In genomic region chr3:127889976-127890650, GRCh38 we compare ENCODE assay signal across 13 cellular contexts. TPM values are rescaled to one million over a fixed set of nuclear protein-coding genes. Genes with fewer than 3 reads are reported as not detected.
DNase-seq lines count a peak whose midpoint lies in the region; TF ChIP-seq lines count a peak whose summit lies in the region.
"Had no signal": no experiment of that assay in that cellular context is flagged by ENCODE, and none has a peak within 500 bp of the region (broad histone marks: within the 10 kb centered on the region; RNA-seq: fewer than 3 reads in every experiment).

No MANE protein-coding gene starts in this region.

- no peak overlapping the region for H3K4me3 Mint-ChIP-seq in activated T-cell treated with anti-CD3 and anti-CD28 coated beads, Interleukin-2, amount 50 U/mL, for 24 hours
- H3K4me3 Mint-ChIP-seq in activated T-helper 1 cell treated with anti-CD3 and anti-CD28 coated beads, Interleukin-12 subunit alpha, Interleukin-12 subunit beta, Interleukin-2, Interleukin-4 antibody, amounts not matched to agents 30 ng/mL and 10 ng/mL and 1 ng/mL, durations not matched to agents 14 hours and 24 hours and 36 hours = no peak overlapping the region
- peak overlapping the region; percentile 14 for H3K4me3 Mint-ChIP-seq in stimulated activated naive CD8-positive, alpha-beta T cell treated with anti-CD3 and anti-CD28 coated beads, Interleukin-15, Interleukin-2, amounts not matched to agents 100 ng/mL and 50 ng/mL, for 24 hours

- H3K27me3 Mint-ChIP-seq in activated T-cell treated with anti-CD3 and anti-CD28 coated beads, Interleukin-2, amount 50 U/mL, for 24 hours = peaks cover 19% of the 10 kb centered on the region
- H3K27me3 Mint-ChIP-seq in activated T-helper 1 cell treated with anti-CD3 and anti-CD28 coated beads, Interleukin-12 subunit alpha, Interleukin-12 subunit beta, Interleukin-2, Interleukin-4 antibody, amounts not matched to agents 30 ng/mL and 10 ng/mL and 1 ng/mL, durations not matched to agents 14 hours and 24 hours and 36 hours (ENCODE audit: insufficient read depth) = no peaks in the 10 kb centered on the region
- H3K27me3 Mint-ChIP-seq in stimulated activated naive CD8-positive, alpha-beta T cell treated with anti-CD3 and anti-CD28 coated beads, Interleukin-15, Interleukin-2, amounts not matched to agents 100 ng/mL and 50 ng/mL, for 24 hours = peaks cover 4% of the 10 kb centered on the region

- peaks cover 9% of the 10 kb centered on the region for H3K4me1 Mint-ChIP-seq in activated T-cell treated with anti-CD3 and anti-CD28 coated beads, Interleukin-2, amount 50 U/mL, for 24 hours (ENCODE audit: low read depth)
- H3K4me1 Mint-ChIP-seq in activated T-helper 1 cell treated with anti-CD3 and anti-CD28 coated beads, Interleukin-12 subunit alpha, Interleukin-12 subunit beta, Interleukin-2, Interleukin-4 antibody, amounts not matched to agents 30 ng/mL and 10 ng/mL and 1 ng/mL, durations not matched to agents 14 hours and 24 hours and 36 hours (ENCODE audit: low read depth) = peaks cover 6% of the 10 kb centered on the region
- H3K4me1 Mint-ChIP-seq in stimulated activated naive CD8-positive, alpha-beta T cell treated with anti-CD3 and anti-CD28 coated beads, Interleukin-15, Interleukin-2, amounts not matched to agents 100 ng/mL and 50 ng/mL, for 24 hours (ENCODE audit: low read depth) = peaks cover 15% of the 10 kb centered on the region

- peak overlapping the region; percentile 57 for H3K27ac Mint-ChIP-seq in activated T-cell treated with anti-CD3 and anti-CD28 coated beads, Interleukin-2, amount 50 U/mL, for 24 hours
- peak overlapping the region; percentile 20 for H3K27ac Mint-ChIP-seq in activated T-helper 1 cell treated with anti-CD3 and anti-CD28 coated beads, Interleukin-12 subunit alpha, Interleukin-12 subunit beta, Interleukin-2, Interleukin-4 antibody, amounts not matched to agents 30 ng/mL and 10 ng/mL and 1 ng/mL, durations not matched to agents 14 hours and 24 hours and 36 hours
- peak overlapping the region; percentile 74 for H3K27ac Mint-ChIP-seq in stimulated activated naive CD8-positive, alpha-beta T cell treated with anti-CD3 and anti-CD28 coated beads, Interleukin-15, Interleukin-2, amounts not matched to agents 100 ng/mL and 50 ng/mL, for 24 hours

- H3K27ac ChIP-seq in esophagus squamous epithelium = peak overlapping the region; percentile 17 to 77 (median 70)
- H3K27ac ChIP-seq in coronary artery = no peak overlapping the region
- H3K27ac ChIP-seq: lower lobe of right lung had no signal

- intact Hi-C loops in activated T-helper 1 cell treated with anti-CD3 and anti-CD28 coated beads, Interleukin-12 subunit alpha, Interleukin-12 subunit beta, Interleukin-2, Interleukin-4 antibody, amounts not matched to agents 30 ng/mL and 10 ng/mL and 1 ng/mL, durations not matched to agents 14 hours and 24 hours and 36 hours (cut with micrococcal nuclease) = no loop called here
- intact Hi-C loops in esophagus squamous epithelium (cut with DNase I) = no loop called here

- peaks cover 3% of the 10 kb centered on the region for H3K36me3 Mint-ChIP-seq in activated T-cell treated with anti-CD3 and anti-CD28 coated beads, Interleukin-2, amount 50 U/mL, for 24 hours (ENCODE audit: low read depth)
- H3K36me3 Mint-ChIP-seq in activated T-helper 1 cell treated with anti-CD3 and anti-CD28 coated beads, Interleukin-12 subunit alpha, Interleukin-12 subunit beta, Interleukin-2, Interleukin-4 antibody, amounts not matched to agents 30 ng/mL and 10 ng/mL and 1 ng/mL, durations not matched to agents 14 hours and 24 hours and 36 hours (ENCODE audit: low read depth) = peaks cover 1% of the 10 kb centered on the region
- H3K36me3 Mint-ChIP-seq in stimulated activated naive CD8-positive, alpha-beta T cell treated with anti-CD3 and anti-CD28 coated beads, Interleukin-15, Interleukin-2, amounts not matched to agents 100 ng/mL and 50 ng/mL, for 24 hours (ENCODE audit: low read depth) = peaks cover 4% of the 10 kb centered on the region

- H3K27me3 ChIP-seq in esophagus squamous epithelium = no peaks in the 10 kb centered on the region

- peak in 1 of 6 experiments; percentile 35 for TF ChIP-seq CTCF in esophagus squamous epithelium (IDR thresholded peaks at IDR 0.05)
- TF ChIP-seq CTCF in coronary artery (IDR thresholded peaks at IDR 0.05) = no peak

- TF ChIP-seq POLR2A in esophagus squamous epithelium (IDR thresholded peaks at IDR 0.05) = no peak

- H3K36me3 ChIP-seq in esophagus squamous epithelium = no peaks in the 10 kb centered on the region
- H3K36me3 ChIP-seq: lower lobe of right lung had no signal

- H3K9me3 Mint-ChIP-seq in activated T-cell treated with anti-CD3 and anti-CD28 coated beads, Interleukin-2, amount 50 U/mL, for 24 hours = peaks cover 18% of the 10 kb centered on the region
- H3K9me3 Mint-ChIP-seq in activated T-helper 1 cell treated with anti-CD3 and anti-CD28 coated beads, Interleukin-12 subunit alpha, Interleukin-12 subunit beta, Interleukin-2, Interleukin-4 antibody, amounts not matched to agents 30 ng/mL and 10 ng/mL and 1 ng/mL, durations not matched to agents 14 hours and 24 hours and 36 hours = peaks cover 21% of the 10 kb centered on the region
- H3K9me3 Mint-ChIP-seq in stimulated activated naive CD8-positive, alpha-beta T cell treated with anti-CD3 and anti-CD28 coated beads, Interleukin-15, Interleukin-2, amounts not matched to agents 100 ng/mL and 50 ng/mL, for 24 hours = peaks cover 12% of the 10 kb centered on the region

- no peak for DNase-seq in activated T-cell treated with anti-CD3 and anti-CD28 coated beads, Interleukin-2, amount 50 U/mL, for 24 hours
- no peak for DNase-seq in activated T-cell treated with anti-CD3 and anti-CD28 coated beads, Interleukin-2, amount 50 U/mL, for 1 hour
- no peak for DNase-seq in activated T-helper 1 cell treated with anti-CD3 and anti-CD28 coated beads, Interleukin-12 subunit alpha, Interleukin-12 subunit beta, Interleukin-2, Interleukin-4 antibody, amounts not matched to agents 30 ng/mL and 10 ng/mL and 1 ng/mL, durations not matched to agents 14 hours and 24 hours and 36 hours (ENCODE audit: low spot score)
- DNase-seq in esophagus squamous epithelium (lab: John Stamatoyannopoulos, UW) (no peak), RKO (ENCODE audit: low spot score) (no peak), NCI-H1092 (lab: John Stamatoyannopoulos, UW) (no peak), coronary artery (ENCODE audit: low spot score) (no peak)
- DNase-seq: glutamatergic neuron; lower lobe of right lung; NCI-H1930; stimulated activated CD4-positive, alpha-beta T cell treated with anti-CD3 and anti-CD28 coated beads, Interleukin-4, amount 100 ng/mL, for 1 hour had no signal

- peaks cover 0 to 20% (median 14%) of the 10 kb centered on the region in 3 donors for H3K9me3 ChIP-seq in esophagus squamous epithelium

- H3K4me3 ChIP-seq in esophagus squamous epithelium (no peak overlapping the region), coronary artery (no peak overlapping the region)
- H3K4me3 ChIP-seq: lower lobe of right lung had no signal

- peaks cover 0 to 28% (median 0%) of the 10 kb centered on the region in 3 donors for H3K4me1 ChIP-seq in esophagus squamous epithelium
- H3K4me1 ChIP-seq: lower lobe of right lung had no signal

- WGBS in esophagus squamous epithelium, 2 donors = 80 to 90% methylated on average over 3 of the region's 3 CpGs

RNA-seq across cellular contexts. Expression of gene KBTBD12, which starts 24.9 kb away (rescaled TPM):
- not detected in 2 replicates for total RNA-seq in activated T-helper 1 cell treated with anti-CD3 and anti-CD28 coated beads, Interleukin-12 subunit alpha, Interleukin-12 subunit beta, Interleukin-2, Interleukin-4 antibody, amounts not matched to agents 30 ng/mL and 10 ng/mL and 1 ng/mL, durations not matched to agents 14 hours and 24 hours and 36 hours
- total RNA-seq in esophagus squamous epithelium = under 1 TPM in 2 of 4 donors, not detected in 2; 0.38 TPM
- total RNA-seq: T-helper 1 cell treated with Interleukin-12 subunit alpha and Interleukin-12 subunit beta and Interleukin-4 antibody, amounts not matched to agents 30 ng/mL and 1 ng/mL, for 36 hours had no signal

Comparison
In these comparisons a context has a peak if more than half of its experiments do, and no peak if none do; other contexts are left out.
1. H3K27ac Mint-ChIP-seq: peak in every context shown above with its lines; median percentile 74 in stimulated activated naive CD8-positive, alpha-beta T cell treated with anti-CD3 and anti-CD28 coated beads, Interleukin-15, Interleukin-2, amounts not matched to agents 100 ng/mL and 50 ng/mL, for 24 hours; 57 in activated T-cell treated with anti-CD3 and anti-CD28 coated beads, Interleukin-2, amount 50 U/mL, for 24 hours; 20 in activated T-helper 1 cell treated with anti-CD3 and anti-CD28 coated beads, Interleukin-12 subunit alpha, Interleukin-12 subunit beta, Interleukin-2, Interleukin-4 antibody, amounts not matched to agents 30 ng/mL and 10 ng/mL and 1 ng/mL, durations not matched to agents 14 hours and 24 hours and 36 hours.
2. H3K27ac ChIP-seq: peak in esophagus squamous epithelium (4 of 4); none in coronary artery (0 of 2).